In genomic region chr6:77740380-77740779, GRCh38 we compare ENCODE assay signal across 9 cellular contexts.
DNase-seq lines count a peak whose midpoint lies in the region; ATAC-seq and TF ChIP-seq lines count a peak whose summit lies in the region.
"Had no signal": no experiment of that assay in that cellular context is flagged by ENCODE, and none has a peak within 500 bp of the region (broad histone marks: within the 10 kb centered on the region; RNA-seq: fewer than 3 reads in every experiment).

No MANE protein-coding gene starts in this region.

- H3K36me3 Mint-ChIP-seq in activated CD8-positive, alpha-beta T cell treated with anti-CD3 and anti-CD28 coated beads for 36 hours (ENCODE audit: low read depth) = no peaks in the 10 kb centered on the region
- H3K36me3 Mint-ChIP-seq in activated CD8-positive, alpha-beta T cell treated with anti-CD3 and anti-CD28 coated beads, Interleukin-2, amount 10 ng/mL, durations not matched to agents 7 days and 5 days (ENCODE audit: low read depth) = no peaks in the 10 kb centered on the region
- no peaks in the 10 kb centered on the region for H3K36me3 Mint-ChIP-seq in type B pancreatic cell
- no peaks in the 10 kb centered on the region for H3K36me3 Mint-ChIP-seq in activated CD4-positive, alpha-beta memory T cell treated with anti-CD3 and anti-CD28 coated beads, Interleukin-2, amount 10 ng/mL, durations not matched to agents 7 days and 5 days (ENCODE audit: low read depth)

- no peak overlapping the region for H3K4me3 Mint-ChIP-seq in activated CD8-positive, alpha-beta T cell treated with anti-CD3 and anti-CD28 coated beads for 36 hours
- no peak overlapping the region for H3K4me3 Mint-ChIP-seq in activated CD8-positive, alpha-beta T cell treated with anti-CD3 and anti-CD28 coated beads, Interleukin-2, amount 10 ng/mL, durations not matched to agents 7 days and 5 days
- H3K4me3 Mint-ChIP-seq in type B pancreatic cell = no peak overlapping the region
- no peak overlapping the region for H3K4me3 Mint-ChIP-seq in activated CD4-positive, alpha-beta memory T cell treated with anti-CD3 and anti-CD28 coated beads, Interleukin-2, amount 10 ng/mL, durations not matched to agents 7 days and 5 days

- no peaks in the 10 kb centered on the region for H3K9me2 ChIP-seq in PC-3 (replicated peaks; ENCODE audit: low read length)

- H3K36me3 ChIP-seq in PC-3 (ENCODE audit: low read depth, low read length) = no peaks in the 10 kb centered on the region

- no peaks in the 10 kb centered on the region for H3K27me3 Mint-ChIP-seq in activated CD8-positive, alpha-beta T cell treated with anti-CD3 and anti-CD28 coated beads for 36 hours
- no peaks in the 10 kb centered on the region for H3K27me3 Mint-ChIP-seq in activated CD8-positive, alpha-beta T cell treated with anti-CD3 and anti-CD28 coated beads, Interleukin-2, amount 10 ng/mL, durations not matched to agents 7 days and 5 days (ENCODE audit: low read depth)
- H3K27me3 Mint-ChIP-seq in type B pancreatic cell = no peaks in the 10 kb centered on the region
- H3K27me3 Mint-ChIP-seq in activated CD4-positive, alpha-beta memory T cell treated with anti-CD3 and anti-CD28 coated beads, Interleukin-2, amount 10 ng/mL, durations not matched to agents 7 days and 5 days = no peaks in the 10 kb centered on the region

- H3K9me3 Mint-ChIP-seq in activated CD8-positive, alpha-beta T cell treated with anti-CD3 and anti-CD28 coated beads for 36 hours = peaks cover 2% of the 10 kb centered on the region
- H3K9me3 Mint-ChIP-seq in activated CD8-positive, alpha-beta T cell treated with anti-CD3 and anti-CD28 coated beads, Interleukin-2, amount 10 ng/mL, durations not matched to agents 7 days and 5 days (ENCODE audit: insufficient read depth) = no peaks in the 10 kb centered on the region
- H3K9me3 Mint-ChIP-seq in type B pancreatic cell = no peaks in the 10 kb centered on the region
- H3K9me3 Mint-ChIP-seq in activated CD4-positive, alpha-beta memory T cell treated with anti-CD3 and anti-CD28 coated beads, Interleukin-2, amount 10 ng/mL, durations not matched to agents 7 days and 5 days = peaks cover 6% of the 10 kb centered on the region

- no peaks in the 10 kb centered on the region for H3K27me3 ChIP-seq in PC-3 (ENCODE audit: low read length)

- no peaks in the 10 kb centered on the region for H4K20me1 ChIP-seq in PC-3 (ENCODE audit: low read length)

- no peaks in the 10 kb centered on the region for H3K4me1 Mint-ChIP-seq in activated CD8-positive, alpha-beta T cell treated with anti-CD3 and anti-CD28 coated beads for 36 hours (ENCODE audit: low read depth)
- H3K4me1 Mint-ChIP-seq in activated CD8-positive, alpha-beta T cell treated with anti-CD3 and anti-CD28 coated beads, Interleukin-2, amount 10 ng/mL, durations not matched to agents 7 days and 5 days (ENCODE audit: low read depth) = no peaks in the 10 kb centered on the region
- H3K4me1 Mint-ChIP-seq in type B pancreatic cell (ENCODE audit: unreplicated experiment) = no peaks in the 10 kb centered on the region
- H3K4me1 Mint-ChIP-seq in activated CD4-positive, alpha-beta memory T cell treated with anti-CD3 and anti-CD28 coated beads, Interleukin-2, amount 10 ng/mL, durations not matched to agents 7 days and 5 days = no peaks in the 10 kb centered on the region

- H3K4me3 ChIP-seq in PC-3 (ENCODE audit: low read length) (no peak overlapping the region), fibroblast of mammary gland (ENCODE audit: control insufficient read depth, low read depth, low read length) (no peak overlapping the region)

- no peak for DNase-seq in activated CD8-positive, alpha-beta T cell treated with anti-CD3 and anti-CD28 coated beads for 36 hours
- DNase-seq in activated CD8-positive, alpha-beta T cell treated with anti-CD3 and anti-CD28 coated beads, Interleukin-2, amount 10 ng/mL, durations not matched to agents 7 days and 5 days = no peak
- peak; percentile 37 for DNase-seq in PC-3
- DNase-seq in fibroblast of mammary gland (ENCODE audit: low read depth) = peak; percentile 16
- DNase-seq in type B pancreatic cell (ENCODE audit: extremely low spot score, unreplicated experiment) = no peak
- no peak for DNase-seq in activated CD4-positive, alpha-beta memory T cell treated with anti-CD3 and anti-CD28 coated beads, Interleukin-2, amount 10 ng/mL, durations not matched to agents 7 days and 5 days
- DNase-seq in hepatic stellate cell (ENCODE audit: low spot score) = no peak
- DNase-seq: activated naive CD4-positive, alpha-beta T cell treated with Interleukin-2 at 50 U/mL for 16 hours had no signal

- BruUV-seq in PC-3 (replicated peaks; lab: Mats Ljungman, UMichigan) = no TSS peak

- H3K9ac ChIP-seq in PC-3 (ENCODE audit: low read length) = no peak overlapping the region

- intact Hi-C loops in activated CD8-positive, alpha-beta T cell treated with anti-CD3 and anti-CD28 coated beads for 36 hours (cut with micrococcal nuclease) = no loop called here
- intact Hi-C loops in PC-3 (cut with micrococcal nuclease) = loop anchor here (10.0 kb wide), 1 partner anchor 1094 kb away; no protein-coding TSS in a partner anchor

- H3K27ac Mint-ChIP-seq in activated CD8-positive, alpha-beta T cell treated with anti-CD3 and anti-CD28 coated beads for 36 hours = no peak overlapping the region
- no peak overlapping the region for H3K27ac Mint-ChIP-seq in activated CD8-positive, alpha-beta T cell treated with anti-CD3 and anti-CD28 coated beads, Interleukin-2, amount 10 ng/mL, durations not matched to agents 7 days and 5 days
- no peak overlapping the region for H3K27ac Mint-ChIP-seq in type B pancreatic cell
- H3K27ac Mint-ChIP-seq in activated CD4-positive, alpha-beta memory T cell treated with anti-CD3 and anti-CD28 coated beads, Interleukin-2, amount 10 ng/mL, durations not matched to agents 7 days and 5 days = no peak overlapping the region

- no peak overlapping the region for H3K4me2 ChIP-seq in PC-3 (ENCODE audit: low read length)

- no peaks in the 10 kb centered on the region for H3K9me3 ChIP-seq in PC-3 (ENCODE audit: low read length)

- H3F3A ChIP-seq in PC-3 (ENCODE audit: low read length, unreplicated experiment) = no peaks in the 10 kb centered on the region

- no peak for ATAC-seq in activated CD8-positive, alpha-beta T cell treated with anti-CD3 and anti-CD28 coated beads for 36 hours
- no peak for ATAC-seq in activated CD8-positive, alpha-beta T cell treated with anti-CD3 and anti-CD28 coated beads, Interleukin-2, amount 10 ng/mL, durations not matched to agents 7 days and 5 days
- ATAC-seq in PC-3 = no peak
- ATAC-seq in HG02840 (IDR thresholded peaks at IDR 0.05; ENCODE audit: low FRiP score, unreplicated experiment) = no peak

- no peaks in the 10 kb centered on the region for H3K79me2 ChIP-seq in PC-3 (ENCODE audit: low read length)

- TF ChIP-seq CTCF in activated CD8-positive, alpha-beta T cell treated with anti-CD3 and anti-CD28 coated beads for 36 hours (IDR thresholded peaks at IDR 0.05) = peak; percentile 25
- TF ChIP-seq CTCF in PC-3 (conservative IDR thresholded peaks at IDR 0.05; ENCODE audit: low read depth, low read length) = peak; percentile 55
- peak; percentile 42 for TF ChIP-seq CTCF in fibroblast of mammary gland (conservative IDR thresholded peaks at IDR 0.05; ENCODE audit: control insufficient read depth, insufficient read depth, low read depth, low read length)
- TF ChIP-seq CTCF in type B pancreatic cell (conservative IDR thresholded peaks at IDR 0.05) = peak; percentile 76

- no peak overlapping the region for H2AFZ ChIP-seq in PC-3 (ENCODE audit: low read length)

- POLR2A ChIA-PET in activated CD8-positive, alpha-beta T cell treated with anti-CD3 and anti-CD28 coated beads for 36 hours (lab: Charles Lee) = no interaction called here
- POLR2A ChIA-PET in activated CD8-positive, alpha-beta T cell treated with anti-CD3 and anti-CD28 coated beads, Interleukin-2, amount 10 ng/mL, durations not matched to agents 7 days and 5 days (lab: Charles Lee) = no interaction called here
- POLR2A ChIA-PET in PC-3 (lab: Charles Lee; ENCODE audit: unreplicated experiment) = no interaction called here
- POLR2A ChIA-PET in activated CD4-positive, alpha-beta memory T cell treated with anti-CD3 and anti-CD28 coated beads, Interleukin-2, amount 10 ng/mL, durations not matched to agents 7 days and 5 days (lab: Charles Lee) = no interaction called here

- H3K4me1 ChIP-seq in PC-3 (ENCODE audit: insufficient read depth, low read length) = no peaks in the 10 kb centered on the region

- CTCF ChIA-PET in activated CD8-positive, alpha-beta T cell treated with anti-CD3 and anti-CD28 coated beads for 36 hours (lab: Charles Lee) = no interaction called here
- CTCF ChIA-PET in activated CD8-positive, alpha-beta T cell treated with anti-CD3 and anti-CD28 coated beads, Interleukin-2, amount 10 ng/mL, durations not matched to agents 7 days and 5 days (lab: Charles Lee) = no interaction called here
- CTCF ChIA-PET in PC-3 (lab: Charles Lee) = no interaction called here
- CTCF ChIA-PET in activated CD4-positive, alpha-beta memory T cell treated with anti-CD3 and anti-CD28 coated beads, Interleukin-2, amount 10 ng/mL, durations not matched to agents 7 days and 5 days (lab: Charles Lee) = no interaction called here

- no peak overlapping the region for H3K27ac ChIP-seq in PC-3 (ENCODE audit: low read length)

Comparison
In these comparisons a context has a peak if more than half of its experiments do, and no peak if none do; other contexts are left out.
1. DNase-seq: peak in PC-3 (single experiment) and fibroblast of mammary gland (single experiment); none in activated CD8-positive, alpha-beta T cell treated with anti-CD3 and anti-CD28 coated beads for 36 hours (single experiment), activated CD8-positive, alpha-beta T cell treated with anti-CD3 and anti-CD28 coated beads, Interleukin-2, amount 10 ng/mL, durations not matched to agents 7 days and 5 days (single experiment), type B pancreatic cell (single experiment), activated CD4-positive, alpha-beta memory T cell treated with anti-CD3 and anti-CD28 coated beads, Interleukin-2, amount 10 ng/mL, durations not matched to agents 7 days and 5 days (single experiment) and hepatic stellate cell (single experiment).
2. CTCF ChIP-seq: peak in every context shown above with its lines; median percentile 76 in type B pancreatic cell; 55 in PC-3; 42 in fibroblast of mammary gland; 25 in activated CD8-positive, alpha-beta T cell treated with anti-CD3 and anti-CD28 coated beads for 36 hours.